Comparison of ENCODE assay signal across 1 cellular context in the genomic region with DNA sequence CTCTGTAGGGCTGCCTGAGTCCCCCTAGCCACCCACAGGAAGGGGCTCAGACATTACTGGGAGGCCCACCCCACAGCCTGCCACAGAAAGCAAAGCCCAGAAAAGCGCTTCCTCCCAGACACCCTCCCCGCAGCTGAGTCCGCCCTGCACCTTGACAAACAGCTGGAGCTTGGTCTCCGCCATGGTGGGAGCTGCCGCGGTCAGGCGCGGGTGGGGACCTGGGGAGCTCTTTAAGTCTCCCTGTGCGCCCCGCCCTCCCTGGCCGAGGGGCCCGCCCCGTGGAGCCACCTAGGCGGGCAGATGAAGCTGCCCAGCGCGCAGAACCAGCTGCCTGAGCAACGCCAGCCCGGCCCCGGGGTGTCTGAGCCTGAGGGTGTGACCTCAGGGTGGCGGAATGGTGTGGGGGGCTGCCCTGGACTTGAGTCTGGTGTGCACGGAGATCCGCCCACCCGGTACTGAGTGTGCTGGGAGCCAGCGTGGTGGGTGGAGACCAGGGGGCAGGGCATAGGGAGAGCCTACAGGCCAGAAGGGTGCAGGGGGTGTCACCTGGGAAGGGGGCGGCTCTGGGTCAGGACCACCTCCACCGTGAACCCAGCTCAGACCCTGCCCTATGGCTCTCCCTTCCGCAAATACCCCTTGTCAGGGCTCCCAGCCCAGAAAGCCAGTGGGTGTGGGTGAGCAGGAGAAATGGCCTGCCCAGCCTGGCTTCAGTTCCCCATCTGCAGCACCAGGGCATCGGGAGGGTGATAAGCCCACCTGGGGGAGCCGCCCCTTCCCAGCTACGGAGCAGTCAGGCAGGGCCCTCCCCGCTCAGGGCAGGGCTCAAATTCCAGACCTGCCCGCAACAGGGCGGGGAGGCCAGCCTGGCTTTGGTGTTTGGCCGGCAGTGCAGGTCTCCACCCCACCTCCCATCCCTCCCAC.
TF ChIP-seq lines count a peak whose summit lies in the region.

TSS of gene CLIC3 (minus strand) at position 208 of the 921 bp plus-strand sequence. CDS start at position 183, 25 bp downstream.

TF ChIP-seq in endothelial cell of umbilical vein, 7 proteins besides CTCF, POLR2A, EP300 and RAD21:
- TF ChIP-seq JUN (IDR thresholded peaks at IDR 0.05; ENCODE audit: borderline replicate concordance, insufficient read depth, insufficient read length, low read depth): no peak
- TF ChIP-seq MAX (IDR thresholded peaks at IDR 0.05; ENCODE audit: insufficient read depth, insufficient read length): no peak
